ENCODE assay signal across 18 cellular contexts in the genomic region with DNA sequence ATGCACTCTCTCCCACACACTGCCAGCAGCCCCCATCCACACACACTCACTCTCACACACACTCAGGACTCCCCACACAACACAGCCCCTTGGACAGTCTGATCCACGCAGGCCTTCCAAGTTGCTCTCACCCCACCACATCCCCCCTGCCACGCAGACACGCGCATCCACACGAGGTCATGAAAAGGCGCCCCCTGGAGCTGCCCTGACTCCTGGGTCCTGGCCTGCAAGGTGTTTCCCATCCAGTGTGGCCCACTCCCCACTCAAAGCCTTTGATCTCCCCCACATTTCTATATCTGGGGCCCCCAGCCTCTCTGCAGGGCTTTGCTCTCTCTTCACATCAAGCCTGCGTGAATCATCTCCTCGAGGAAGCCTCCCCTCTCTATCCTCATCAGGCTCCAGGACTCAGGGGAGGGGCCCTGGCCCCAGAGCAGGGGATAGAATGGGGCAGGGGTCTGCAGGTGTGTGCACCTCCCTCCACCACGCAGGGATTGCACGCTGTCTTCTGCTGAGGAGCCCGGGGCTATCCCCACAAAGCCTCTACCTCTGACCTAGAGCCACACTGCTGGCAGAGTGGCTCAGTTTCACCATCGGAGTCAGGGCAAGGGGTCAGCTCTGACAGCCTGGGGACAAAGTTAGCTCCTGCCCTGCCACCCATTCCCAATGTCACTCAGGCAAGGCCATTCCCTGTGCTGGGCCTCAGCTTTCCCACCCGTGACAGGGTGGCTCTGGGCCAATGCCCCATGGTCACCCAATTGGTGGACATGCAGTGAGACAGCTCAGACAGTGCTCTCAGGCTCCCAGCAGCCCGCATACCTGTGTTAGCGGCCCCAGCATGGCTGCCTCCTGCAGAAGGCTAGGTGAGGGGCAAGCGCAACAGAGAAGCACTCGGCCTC. TPM values are rescaled to one million over a fixed set of nuclear protein-coding genes. Genes with fewer than 3 reads are reported as not detected.
DNase-seq lines count a peak whose midpoint lies in the region; ATAC-seq, FAIRE-seq and TF ChIP-seq lines count a peak whose summit lies in the region.
"Had no signal": no experiment of that assay in that cellular context is flagged by ENCODE, and none has a peak within 500 bp of the region (broad histone marks: within the 10 kb centered on the region; RNA-seq: fewer than 3 reads in every experiment).

No MANE protein-coding gene starts in this region.

- no peak overlapping the region for H3K27ac ChIP-seq in sigmoid colon
- no peak overlapping the region for H3K27ac ChIP-seq in naive thymus-derived CD4-positive, alpha-beta T cell (ENCODE audit: low read depth, low read length)
- H3K27ac ChIP-seq: PC-9, prostate gland had no signal

- peaks cover 3% of the 10 kb centered on the region; the same call in 1 of the 2 replicates for H3K27me3 Mint-ChIP-seq in WTC11 (ENCODE audit: low read depth)
- H3K27me3 Mint-ChIP-seq in naive thymus-derived CD4-positive, alpha-beta T cell = peaks cover 0 to 15% (median 2%) of the 10 kb centered on the region in 5 donors

- TF ChIP-seq CTCF in WTC11 (IDR thresholded peaks at IDR 0.05) (no peak), sigmoid colon (IDR thresholded peaks at IDR 0.05) (no peak), D721Med (IDR thresholded peaks at IDR 0.05; ENCODE audit: insufficient read depth, missing control alignments) (no peak)

- DNase-seq in NT2/D1 (ENCODE audit: low read depth, low spot score) (no peak), WTC11 (ENCODE audit: low spot score) (peak; percentile 10), left ventricle myocardium superior (peak; percentile 37), sigmoid colon (peak; percentile 46), D721Med (ENCODE audit: insufficient read length, low spot score) (no peak)
- no peak for DNase-seq in naive thymus-derived CD4-positive, alpha-beta T cell
- DNase-seq: activated CD4-positive, alpha-beta T cell treated with anti-CD3 and anti-CD28 coated beads for 4 hours; immature natural killer cell; mammary epithelial cell; naive B cell; NCI-H1694 treated with DMSO at 0.1 percent for 48 hours; NCI-H774; PC-9 had no signal

- POLR2A ChIA-PET in WTC11 (lab: Charles Lee) = no interaction called here
- POLR2A ChIA-PET in naive thymus-derived CD4-positive, alpha-beta T cell (lab: Charles Lee) = no interaction called here

- no peak overlapping the region for H3K4me3 ChIP-seq in NT2/D1 (ENCODE audit: insufficient read length, low read depth)
- H3K4me3 ChIP-seq in sigmoid colon = no peak overlapping the region
- H3K4me3 ChIP-seq in naive thymus-derived CD4-positive, alpha-beta T cell (ENCODE audit: low read length) = no peak overlapping the region
- H3K4me3 ChIP-seq: PC-9, prostate gland had no signal

- intact Hi-C loops in left ventricle myocardium superior (cut with micrococcal nuclease) (no loop called here), sigmoid colon (cut with DNase I) (no loop called here)
- intact Hi-C loops in naive thymus-derived CD4-positive, alpha-beta T cell (cut with micrococcal nuclease) = no loop called here

- H3K9me3 ChIP-seq in NT2/D1 (ENCODE audit: insufficient read depth, low read length) (no peaks in the 10 kb centered on the region), sigmoid colon (no peaks in the 10 kb centered on the region)
- H3K9me3 ChIP-seq in naive thymus-derived CD4-positive, alpha-beta T cell (ENCODE audit: control insufficient read depth in 2 of 3, low read length in 3 of 3) = no peaks in the 10 kb centered on the region
- H3K9me3 ChIP-seq: prostate gland had no signal

- TF ChIP-seq POLR2A in sigmoid colon (IDR thresholded peaks at IDR 0.05) = no peak

- TF ChIP-seq EP300 in sigmoid colon (IDR thresholded peaks at IDR 0.05) = no peak

- FAIRE-seq in D721Med (lab: Jason Lieb, UNC) = no peak
- FAIRE-seq: GM12891 had no signal

- H3K4me1 Mint-ChIP-seq in WTC11 = no peaks in the 10 kb centered on the region
- H3K4me1 Mint-ChIP-seq in naive thymus-derived CD4-positive, alpha-beta T cell = peaks cover 0 to 5% (median 0%) of the 10 kb centered on the region in 7 donors
- H3K4me1 Mint-ChIP-seq: CD8-positive, alpha-beta memory T cell; immature natural killer cell had no signal

- H3K36me3 ChIP-seq in NT2/D1 (ENCODE audit: insufficient read depth, insufficient read length, low read length) (no peaks in the 10 kb centered on the region), sigmoid colon (no peaks in the 10 kb centered on the region)
- no peaks in the 10 kb centered on the region for H3K36me3 ChIP-seq in naive thymus-derived CD4-positive, alpha-beta T cell (ENCODE audit: control insufficient read depth in 2 of 3, insufficient read depth in 3 of 3, low read length in 3 of 3)
- H3K36me3 ChIP-seq: prostate gland had no signal

- no peak overlapping the region for H3K27ac Mint-ChIP-seq in WTC11
- peak overlapping the region in 1 of 9 donors; percentile 63 for H3K27ac Mint-ChIP-seq in naive thymus-derived CD4-positive, alpha-beta T cell
- H3K27ac Mint-ChIP-seq: immature natural killer cell, naive B cell had no signal

- ATAC-seq in WTC11 = no peak
- ATAC-seq in left ventricle myocardium superior = no peak
- no peak for ATAC-seq in GM18498 (IDR thresholded peaks at IDR 0.05; ENCODE audit: unreplicated experiment)
- ATAC-seq in naive thymus-derived CD4-positive, alpha-beta T cell = no peak
- ATAC-seq: HCT116 had no signal

- H3K4me1 ChIP-seq in NT2/D1 (ENCODE audit: insufficient read depth, insufficient read length) (peaks cover 14% of the 10 kb centered on the region), sigmoid colon (no peaks in the 10 kb centered on the region)
- no peaks in the 10 kb centered on the region for H3K4me1 ChIP-seq in naive thymus-derived CD4-positive, alpha-beta T cell (ENCODE audit: control insufficient read depth in 2 of 2, insufficient read depth in 2 of 2, low read length in 2 of 2)
- H3K4me1 ChIP-seq: prostate gland had no signal

- H3K27me3 ChIP-seq in NT2/D1 (ENCODE audit: insufficient read depth, insufficient read length) = peaks cover 5% of the 10 kb centered on the region
- H3K27me3 ChIP-seq in sigmoid colon = no peaks in the 10 kb centered on the region
- H3K27me3 ChIP-seq in naive thymus-derived CD4-positive, alpha-beta T cell (ENCODE audit: control insufficient read depth in 2 of 2, insufficient read depth in 2 of 2, low read length in 2 of 2) = no peaks in the 10 kb centered on the region

- CTCF ChIA-PET in WTC11 (lab: Charles Lee) = interaction anchor here (1.2 kb wide), 1 partner anchor 10 kb away, joined by 3 read pairs; no protein-coding TSS in a partner anchor
- CTCF ChIA-PET in naive thymus-derived CD4-positive, alpha-beta T cell (lab: Charles Lee) = no interaction called here

- WGBS in sigmoid colon, 2 donors = 85 to 91% methylated on average over 17 of the region's 17 CpGs

- no peaks in the 10 kb centered on the region for H3K9me3 Mint-ChIP-seq in WTC11
- no peaks in the 10 kb centered on the region for H3K9me3 Mint-ChIP-seq in naive thymus-derived CD4-positive, alpha-beta T cell
- H3K9me3 Mint-ChIP-seq: CD8-positive, alpha-beta memory T cell; naive B cell had no signal

- H3K9ac ChIP-seq in NT2/D1 (ENCODE audit: insufficient read length, low read depth) = peak overlapping the region; percentile 53

- no peak overlapping the region for H3K4me3 Mint-ChIP-seq in WTC11
- no peak overlapping the region for H3K4me3 Mint-ChIP-seq in naive thymus-derived CD4-positive, alpha-beta T cell
- H3K4me3 Mint-ChIP-seq: CD8-positive, alpha-beta memory T cell; immature natural killer cell; naive B cell had no signal

- no peaks in the 10 kb centered on the region for H3K36me3 Mint-ChIP-seq in WTC11
- no peaks in the 10 kb centered on the region for H3K36me3 Mint-ChIP-seq in naive thymus-derived CD4-positive, alpha-beta T cell
- H3K36me3 Mint-ChIP-seq: CD8-positive, alpha-beta memory T cell; immature natural killer cell; naive B cell had no signal

TF ChIP-seq in WTC11, 78 proteins besides CTCF, POLR2A, EP300 and RAD21:
- TF ChIP-seq CBFB (CRISPR knock-in tag; IDR thresholded peaks at IDR 0.05; ENCODE audit: low read depth) (no peak), ZNF396 (CRISPR knock-in tag; IDR thresholded peaks at IDR 0.05; ENCODE audit: borderline replicate concordance) (no peak), MYBL2 (CRISPR knock-in tag; IDR thresholded peaks at IDR 0.05) (no peak), ELF4 (CRISPR knock-in tag; IDR thresholded peaks at IDR 0.05; ENCODE audit: low read depth) (no peak), CREB1 (CRISPR knock-in tag; IDR thresholded peaks at IDR 0.05) (no peak)

RNA-seq across cellular contexts. Expression of a gene that starts 6.4 kb away (rescaled TPM):
- 0.31 TPM in 1 of 3 replicates, not detected in the others for total RNA-seq in WTC11 (2021)
- 9,164 TPM for total RNA-seq in left ventricle myocardium superior
- total RNA-seq in sigmoid colon = 10 to 100 TPM in 1 of 4 donors, 1 to 10 TPM in 3; 1.5 to 10.8 (median 2.7) TPM
- polyA plus RNA-seq in sigmoid colon = 10 to 100 TPM in 1 of 3 donors, 1 to 10 TPM in 2; 2.4 to 11.8 (median 8.4) TPM
- total RNA-seq in naive thymus-derived CD4-positive, alpha-beta T cell = not detected
- polyA plus RNA-seq in naive thymus-derived CD4-positive, alpha-beta T cell = not detected
- total RNA-seq: CD8-positive, alpha-beta memory T cell; mammary epithelial cell; PC-9 had no signal
- polyA plus RNA-seq: CD8-positive, alpha-beta memory T cell; immature natural killer cell; mammary epithelial cell had no signal

RNA-seq across cellular contexts. Expression of a gene that starts 20.7 kb away (rescaled TPM):
- total RNA-seq in WTC11 (2021) = 4.0 to 12.0 TPM (median 5.6 TPM) in 3 replicates
- total RNA-seq in left ventricle myocardium superior = 13.0 TPM
- 1 to 10 TPM; 3.6 to 9.0 (median 6.0) TPM for total RNA-seq in sigmoid colon
- polyA plus RNA-seq in sigmoid colon = 1 to 10 TPM; 1.2 to 5.2 (median 3.6) TPM
- not detected for total RNA-seq in naive thymus-derived CD4-positive, alpha-beta T cell
- not detected for polyA plus RNA-seq in naive thymus-derived CD4-positive, alpha-beta T cell
- total RNA-seq: CD8-positive, alpha-beta memory T cell; PC-9 had no signal
- polyA plus RNA-seq: CD8-positive, alpha-beta memory T cell; immature natural killer cell; mammary epithelial cell had no signal

Comparison
In these comparisons a context has a peak if more than half of its experiments do, and no peak if none do; other contexts are left out.
1. DNase-seq: peak in WTC11 (single experiment), left ventricle myocardium superior (single experiment) and sigmoid colon (single experiment); none in NT2/D1 (single experiment), D721Med (single experiment) and naive thymus-derived CD4-positive, alpha-beta T cell (0 of 9).
2. RNA of a gene that starts 6.4 kb away (total RNA-seq): 9,164 TPM in left ventricle myocardium superior (single experiment); 1.5 to 10.8 TPM in sigmoid colon, 0.31 TPM in WTC11 and not detected in naive thymus-derived CD4-positive, alpha-beta T cell; every median in the first group is over 100 times any median in the second.